Comparison of ENCODE assay signal across 8 cellular contexts in genomic region chr19:53879145-53880037, GRCh38. TPM values are rescaled to one million over a fixed set of nuclear protein-coding genes. Genes with fewer than 3 reads are reported as not detected.
DNase-seq lines count a peak whose midpoint lies in the region; ATAC-seq and TF ChIP-seq lines count a peak whose summit lies in the region.

No MANE protein-coding gene starts in this region.

- TF ChIP-seq POLR2A in erythroblast (IDR thresholded peaks at IDR 0.05; ENCODE audit: low read length): no peak

- no peak for TF ChIP-seq CTCF in mucosa of descending colon (IDR thresholded peaks at IDR 0.05)

- peak; percentile 44 for DNase-seq in SIG-M5 treated with dmso at 0.1 percent for 504 hours (lab: John Stamatoyannopoulos, UW; ENCODE audit: unreplicated experiment)
- DNase-seq in SIG-M5 (lab: John Stamatoyannopoulos, UW): no peak
- DNase-seq in NOMO-1 treated with DMSO at 0.1 percent for 48 hours (lab: John Stamatoyannopoulos, UW; ENCODE audit: unreplicated experiment): peak; percentile 57
- DNase-seq in activated T-cell treated with anti-CD3 and anti-CD28 coated beads for 48 hours (ENCODE audit: low read depth): peak; percentile 84
- peak; percentile 51 to 67 for DNase-seq in erythroblast (lab: John Stamatoyannopoulos, UW)
- peak; percentile 90 to 93 (median 92) for DNase-seq in mucosa of descending colon
- peak; percentile 50 to 66 for DNase-seq in stimulated activated CD8-positive, alpha-beta memory T cell treated with anti-CD3 and anti-CD28 coated beads, Interleukin-15, amount 100 ng/mL, for 4 hours (ENCODE audit: low read depth in 2 of 2)

- H3K4me1 ChIP-seq in mucosa of descending colon (ENCODE audit: low read depth): peaks cover 26% of the 10 kb centered on the region

- no peaks in the 10 kb centered on the region for H3K9me3 ChIP-seq in mucosa of descending colon

- ATAC-seq in HG03159 (IDR thresholded peaks at IDR 0.05; ENCODE audit: unreplicated experiment) (peak; percentile 78), mucosa of descending colon (peak; percentile 96)

- no peaks in the 10 kb centered on the region for H3K36me3 ChIP-seq in mucosa of descending colon (ENCODE audit: low read depth)

- intact Hi-C loops in mucosa of descending colon (cut with DNase I, micrococcal nuclease): no loop called here

- H3K4me3 ChIP-seq in mucosa of descending colon: peak overlapping the region; percentile 9

RNA-seq across cellular contexts. Expression of gene PRKCG, which starts 2.6 kb away (rescaled TPM):
- total RNA-seq in mucosa of descending colon: under 1 TPM in 2 of 3 donors, not detected in 1; 0.09 to 0.35 TPM

RNA-seq across cellular contexts. Expression of gene MYADM, which starts 11.7 kb away (rescaled TPM):
- 100 to 1,000 TPM in 1 of 3 donors, 10 to 100 TPM in 2; 47.0 to 193 (median 67.7) TPM for total RNA-seq in mucosa of descending colon

RNA-seq across cellular contexts. Expression of gene CACNG7, which starts 29.7 kb away (rescaled TPM):
- under 1 TPM in 1 of 3 donors, not detected in 2; 0.54 TPM for total RNA-seq in mucosa of descending colon

RNA-seq across cellular contexts. Expression of gene NLRP12, which starts 55.3 kb away (rescaled TPM):
- total RNA-seq in mucosa of descending colon: under 1 TPM in 2 of 3 donors, not detected in 1; 0.19 to 0.28 TPM
